In the genomic region with DNA sequence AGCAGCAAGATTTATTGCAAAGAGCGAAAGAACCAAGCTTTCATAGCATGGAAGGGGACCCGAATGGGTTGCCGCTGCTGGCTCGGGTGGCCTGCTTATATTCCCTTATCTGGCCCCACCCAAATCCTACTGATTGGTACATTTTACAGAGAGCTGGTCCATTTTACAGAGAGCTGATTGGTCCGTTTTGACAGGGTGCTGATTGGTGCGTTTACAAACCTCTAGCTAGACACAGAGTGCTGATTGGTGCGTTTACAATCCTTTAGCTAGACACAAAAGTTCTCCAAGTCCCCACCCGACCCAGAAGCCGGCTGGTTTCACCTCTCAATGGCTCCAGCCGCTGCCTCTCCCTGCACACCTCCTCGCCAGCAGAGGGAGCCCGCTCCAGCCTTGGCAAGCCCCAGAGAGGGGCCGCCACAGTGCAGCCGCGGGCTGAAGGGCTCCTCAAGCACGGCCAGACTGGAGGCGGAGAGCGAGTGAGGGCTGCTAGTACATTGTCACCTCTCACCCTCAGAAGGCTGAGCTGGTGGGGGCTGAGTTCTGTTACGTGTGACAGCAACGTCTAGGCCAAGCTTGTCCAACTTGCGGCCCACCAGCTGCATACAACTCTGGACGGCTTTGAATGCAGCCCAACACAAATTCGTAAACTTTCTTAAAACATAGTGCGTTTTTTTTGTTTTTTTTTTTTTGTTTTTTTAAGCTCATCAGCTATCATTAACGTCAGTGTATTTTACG, we compare ENCODE assay signal across 8 cellular contexts. TPM values are rescaled to one million over a fixed set of nuclear protein-coding genes. Genes with fewer than 3 reads are reported as not detected.
DNase-seq lines count a peak whose midpoint lies in the region; ATAC-seq, FAIRE-seq and TF ChIP-seq lines count a peak whose summit lies in the region.

No MANE protein-coding gene starts in this region.

- H3K4me3 ChIP-seq in astrocyte of the cerebellum (ENCODE audit: low read depth, low read length) (no peak overlapping the region), HepG2 (replicated peaks in 1 of 3; ENCODE audit: insufficient read depth in 1 of 3, low read depth in 2 of 3, low read length in 3 of 3) (peak overlapping the region; percentile 27 to 79 (median 69); a peak in 5 of 6 replicates), breast epithelium (no peak overlapping the region)

- H3K27ac Mint-ChIP-seq in T-helper 17 cell = peak overlapping the region; percentile 68

- H2AFZ ChIP-seq in HepG2 (ENCODE audit: low read length) = peak overlapping the region; percentile 72

- H3K4me1 Mint-ChIP-seq in T-helper 17 cell = peaks cover 5% of the 10 kb centered on the region

- H4K20me1 ChIP-seq in HepG2 (ENCODE audit: insufficient read depth, low read length) = no peaks in the 10 kb centered on the region

- in situ Hi-C loops in astrocyte of the cerebellum (cut with HindIII; ENCODE audit: low sequenced_read_pairs) = no loop called here
- in situ Hi-C loops in HepG2 (cut with HindIII; ENCODE audit: extremely low pct_ligation_motif_present, low pct_unique_long_range_greater_than_20kb) = no loop called here

- H3K36me3 ChIP-seq in HepG2 (replicated peaks in 1 of 2; ENCODE audit: control insufficient read depth in 1 of 2, insufficient read depth in 2 of 2, low read length in 2 of 2) (no peaks in the 10 kb centered on the region), breast epithelium (no peaks in the 10 kb centered on the region)

- no peaks in the 10 kb centered on the region for H3K27me3 Mint-ChIP-seq in T-helper 17 cell

- TF ChIP-seq RAD21 in HepG2 (CRISPR knock-in tag; IDR thresholded peaks at IDR 0.05) = peak; percentile 48

- TF ChIP-seq CTCF in GM10248 (IDR thresholded peaks at IDR 0.05; ENCODE audit: control extremely low read depth, extremely low read depth, low read depth, missing control alignments) (peak; percentile 70), astrocyte of the cerebellum (IDR thresholded peaks at IDR 0.05; ENCODE audit: low read depth, low read length, missing control alignments) (peak; percentile 6), HepG2 (CRISPR knock-in tag; IDR thresholded peaks at IDR 0.05) (peak; percentile 92), breast epithelium (IDR thresholded peaks at IDR 0.05) (no peak)

- no peaks in the 10 kb centered on the region for H3K36me3 Mint-ChIP-seq in T-helper 17 cell (ENCODE audit: low read depth)

- H3K4me2 ChIP-seq in HepG2 (ENCODE audit: low read depth, low read length) = peak overlapping the region; percentile 91

- H3K27ac ChIP-seq in HepG2 (ENCODE audit: extremely low read length, insufficient read depth, low read length) (no peak overlapping the region), breast epithelium (no peak overlapping the region)

- peak; percentile 78 for ATAC-seq in HG03060 (IDR thresholded peaks at IDR 0.05; ENCODE audit: low read depth, unreplicated experiment)
- peak; percentile 94 for ATAC-seq in T-helper 17 cell
- peak; percentile 100 for ATAC-seq in HepG2

- H3K79me2 ChIP-seq in HepG2 (ENCODE audit: insufficient read depth, low read length) = no peaks in the 10 kb centered on the region

- WGBS in HepG2 (ENCODE audit: low lambda C conversion rate) = 10% methylated on average over 18 of the region's 26 CpGs

- CTCF ChIA-PET in GM10248 (lab: Yijun Ruan, JAX) = interaction anchor here (0.7 to 2.9 kb wide), 24 partner anchors 9 to 767 kb away, joined by 3 to 19 read pairs (median 3); no protein-coding TSS in a partner anchor
- CTCF ChIA-PET in HepG2 (lab: Yijun Ruan, JAX; ENCODE audit: low intra/inter-chr PET ratio, low total read pairs) = interaction anchor here (1.9 kb wide), 1 partner anchor 762 kb away, joined by 8 read pairs; no protein-coding TSS in a partner anchor

- TF ChIP-seq POLR2A in HepG2 (IDR thresholded peaks at IDR 0.05; ENCODE audit: insufficient read depth in 1 of 2, low read depth in 2 of 2, low read length in 2 of 2) (peak in 1 of 2 experiments; percentile 38; a peak in 1 of 4 replicates), breast epithelium (IDR thresholded peaks at IDR 0.05) (no peak)

- H3K4me1 ChIP-seq in HepG2 (ENCODE audit: insufficient read depth, low read length) (peaks cover 10% of the 10 kb centered on the region; the same call in 1 of the 2 replicates), breast epithelium (no peaks in the 10 kb centered on the region)

- no TSS peak for BruUV-seq in HepG2 (replicated peaks; lab: Mats Ljungman, UMichigan)

- no peak for DNase-seq in GM10248 (ENCODE audit: extremely low spot score)
- DNase-seq in T-helper 17 cell = peak; percentile 34 to 50 (median 38)
- no peak for DNase-seq in astrocyte of the cerebellum (ENCODE audit: low read depth)
- DNase-seq in HepG2 (ENCODE audit: low spot score) = peak; percentile 73
- peak; percentile 36 to 54 for DNase-seq in stimulated activated CD8-positive, alpha-beta memory T cell treated with anti-CD3 and anti-CD28 coated beads, Interleukin-15, amount 100 ng/mL, for 4 hours (ENCODE audit: low read depth in 2 of 2)
- DNase-seq in breast epithelium (ENCODE audit: low spot score in 2 of 2) = no peak
- DNase-seq in UCSD-AML1 (lab: John Stamatoyannopoulos, UW; ENCODE audit: unreplicated experiment) = no peak

- peak overlapping the region; percentile 41 for H3K9ac ChIP-seq in HepG2 (ENCODE audit: insufficient read depth, low read depth, low read length)

- FAIRE-seq in HepG2 (lab: Jason Lieb, UNC) = no peak

- H3K9me3 ChIP-seq in T-helper 17 cell (ENCODE audit: control insufficient read depth, low read length, poor library complexity, severe bottlenecking) (no peaks in the 10 kb centered on the region), HepG2 (ENCODE audit: low read length) (no peaks in the 10 kb centered on the region), breast epithelium (no peaks in the 10 kb centered on the region)

- H3K4me3 Mint-ChIP-seq in T-helper 17 cell = peak overlapping the region; percentile 39

- POLR2A ChIA-PET in GM10248 (lab: Yijun Ruan, JAX) = no interaction called here
- POLR2A ChIA-PET in HepG2 (lab: Yijun Ruan, JAX) = interaction anchor here (1.0 to 2.3 kb wide), 2 partner anchors 21 to 24 kb away, joined by 3 to 12 read pairs; a partner anchor contains a TSS

- intact Hi-C loops in HepG2 (cut with micrococcal nuclease; ENCODE audit: unreplicated experiment) = loop anchor here (1.0 kb wide), 3 partner anchors 24 to 762 kb away; a partner anchor contains a TSS
- intact Hi-C loops in breast epithelium (cut with DNase I; ENCODE audit: low total_unique reads) = no loop called here

- no peaks in the 10 kb centered on the region; a peak in 2 of 5 replicates for H3K27me3 ChIP-seq in HepG2 (ENCODE audit: control insufficient read depth in 1 of 2, insufficient read depth in 2 of 2, low read length in 2 of 2)
- no peaks in the 10 kb centered on the region for H3K27me3 ChIP-seq in breast epithelium

- TF ChIP-seq EP300 in HepG2 (IDR thresholded peaks at IDR 0.05; ENCODE audit: low read depth in 2 of 2, low read length in 2 of 2) (no peak), HepG2 (CRISPR knock-in tag; IDR thresholded peaks at IDR 0.05; ENCODE audit: borderline replicate concordance) (no peak)

RNA-seq across cellular contexts. Expression of a gene that starts 8.7 kb away (rescaled TPM):
- total RNA-seq in T-helper 17 cell (not detected), HepG2 (2016; rRNA removed; fragmentation: Illumina TruSeq; extraction: Trizol) (not detected in 2 replicates), breast epithelium (not detected)
- total RNA-seq in HepG2 (2016; cell fraction: cytosol; rRNA removed; fragmentation: Illumina TruSeq; extraction: Trizol; ENCODE audit: low read depth) = not detected in 2 replicates
- total RNA-seq in HepG2 (2016; cell fraction: insoluble cytoplasmic fraction; rRNA removed; fragmentation: Illumina TruSeq; extraction: Trizol) = not detected in 2 replicates
- total RNA-seq in HepG2 (2016; cell fraction: membrane; rRNA removed; fragmentation: Illumina TruSeq; extraction: Trizol) = not detected in 2 replicates
- total RNA-seq in HepG2 (2016; cell fraction: nucleus; rRNA removed; fragmentation: Illumina TruSeq; extraction: Trizol) = not detected in 2 replicates
- polyA plus RNA-seq in HepG2 (2011; rRNA removed) = not detected in 2 replicates
- not detected in 2 replicates for polyA plus RNA-seq in HepG2 (2011; cell fraction: cytosol; rRNA removed)
- polyA plus RNA-seq in HepG2 (2011; cell fraction: nucleus; rRNA removed) = not detected in 2 replicates
- not detected in 2 replicates for polyA plus RNA-seq in HepG2 (2012)
- polyA plus RNA-seq in HepG2 (2016; cell fraction: cytosol; fragmentation: Illumina TruSeq; extraction: Trizol; ENCODE audit: low read depth) = not detected in 2 replicates
- not detected in 2 replicates for polyA plus RNA-seq in HepG2 (2016; cell fraction: insoluble cytoplasmic fraction; fragmentation: Illumina TruSeq; extraction: Trizol; ENCODE audit: low read depth)
- not detected in 2 replicates for polyA plus RNA-seq in HepG2 (2016; cell fraction: membrane; fragmentation: Illumina TruSeq; extraction: Trizol; ENCODE audit: low read depth)
- polyA plus RNA-seq in HepG2 (2016; cell fraction: nucleus; fragmentation: Illumina TruSeq; extraction: Trizol; ENCODE audit: insufficient read depth, low read depth) = not detected in 2 replicates
- not detected in 2 replicates for polyA minus RNA-seq in HepG2 (2011; rRNA and poly(A)+ RNA removed; ENCODE audit: low replicate concordance)
- polyA minus RNA-seq in HepG2 (2011; cell fraction: cytosol; rRNA and poly(A)+ RNA removed) = not detected in 2 replicates
- not detected in 2 replicates for polyA minus RNA-seq in HepG2 (2011; cell fraction: nucleus; rRNA and poly(A)+ RNA removed)

RNA-seq across cellular contexts. Expression of a gene that starts 24.1 kb away (rescaled TPM):
- total RNA-seq in T-helper 17 cell = 10 to 100 TPM; 12.1 to 15.9 TPM
- 26.6 and 37.0 TPM in 2 replicates for total RNA-seq in HepG2 (2016; rRNA removed; fragmentation: Illumina TruSeq; extraction: Trizol)
- total RNA-seq in HepG2 (2016; cell fraction: cytosol; rRNA removed; fragmentation: Illumina TruSeq; extraction: Trizol; ENCODE audit: low read depth) = 50.4 and 58.1 TPM in 2 replicates
- total RNA-seq in HepG2 (2016; cell fraction: insoluble cytoplasmic fraction; rRNA removed; fragmentation: Illumina TruSeq; extraction: Trizol) = 25.7 and 37.4 TPM in 2 replicates
- 31.8 and 33.6 TPM in 2 replicates for total RNA-seq in HepG2 (2016; cell fraction: membrane; rRNA removed; fragmentation: Illumina TruSeq; extraction: Trizol)
- 16.6 and 16.8 TPM in 2 replicates for total RNA-seq in HepG2 (2016; cell fraction: nucleus; rRNA removed; fragmentation: Illumina TruSeq; extraction: Trizol)
- 9.0 and 9.8 TPM in 2 replicates for polyA plus RNA-seq in HepG2 (2011; rRNA removed)
- polyA plus RNA-seq in HepG2 (2011; cell fraction: cytosol; rRNA removed) = 4.9 and 7.3 TPM in 2 replicates
- 2.9 and 4.9 TPM in 2 replicates for polyA plus RNA-seq in HepG2 (2011; cell fraction: nucleus; rRNA removed)
- 8.5 and 9.6 TPM in 2 replicates for polyA plus RNA-seq in HepG2 (2012)
- polyA plus RNA-seq in HepG2 (2016; cell fraction: cytosol; fragmentation: Illumina TruSeq; extraction: Trizol; ENCODE audit: low read depth) = 3.1 TPM in 2 replicates
- polyA plus RNA-seq in HepG2 (2016; cell fraction: insoluble cytoplasmic fraction; fragmentation: Illumina TruSeq; extraction: Trizol; ENCODE audit: low read depth) = 26.9 and 29.0 TPM in 2 replicates
- 8.0 and 8.4 TPM in 2 replicates for polyA plus RNA-seq in HepG2 (2016; cell fraction: membrane; fragmentation: Illumina TruSeq; extraction: Trizol; ENCODE audit: low read depth)
- polyA plus RNA-seq in HepG2 (2016; cell fraction: nucleus; fragmentation: Illumina TruSeq; extraction: Trizol; ENCODE audit: insufficient read depth, low read depth) = 10.4 and 10.9 TPM in 2 replicates
- 18.5 and 18.6 TPM in 2 replicates for polyA minus RNA-seq in HepG2 (2011; rRNA and poly(A)+ RNA removed; ENCODE audit: low replicate concordance)
- polyA minus RNA-seq in HepG2 (2011; cell fraction: cytosol; rRNA and poly(A)+ RNA removed) = 13.4 and 16.3 TPM in 2 replicates
- polyA minus RNA-seq in HepG2 (2011; cell fraction: nucleus; rRNA and poly(A)+ RNA removed) = 27.8 and 29.5 TPM in 2 replicates
- 10 to 100 TPM; 29.3 to 40.4 (median 32.1) TPM for total RNA-seq in breast epithelium

Comparison
In these comparisons a context has a peak if more than half of its experiments do, and no peak if none do; other contexts are left out.
1. DNase-seq: peak in T-helper 17 cell (3 of 3), HepG2 (single experiment) and stimulated activated CD8-positive, alpha-beta memory T cell treated with anti-CD3 and anti-CD28 coated beads, Interleukin-15, amount 100 ng/mL, for 4 hours (2 of 2); none in GM10248 (single experiment), astrocyte of the cerebellum (single experiment), breast epithelium (0 of 2) and UCSD-AML1 (single experiment).
2. CTCF ChIP-seq: peak in GM10248 (single experiment), astrocyte of the cerebellum (single experiment) and HepG2 (single experiment); none in breast epithelium (0 of 3).
3. H3K4me3 ChIP-seq: peak in HepG2 (3 of 3); none in astrocyte of the cerebellum (single experiment) and breast epithelium (0 of 3).
4. Peak in every context shown above with its lines, with median percentiles within 50 percentile points of each other: ATAC-seq.